Comparison of ENCODE assay signal across 14 cellular contexts in the genomic region with DNA sequence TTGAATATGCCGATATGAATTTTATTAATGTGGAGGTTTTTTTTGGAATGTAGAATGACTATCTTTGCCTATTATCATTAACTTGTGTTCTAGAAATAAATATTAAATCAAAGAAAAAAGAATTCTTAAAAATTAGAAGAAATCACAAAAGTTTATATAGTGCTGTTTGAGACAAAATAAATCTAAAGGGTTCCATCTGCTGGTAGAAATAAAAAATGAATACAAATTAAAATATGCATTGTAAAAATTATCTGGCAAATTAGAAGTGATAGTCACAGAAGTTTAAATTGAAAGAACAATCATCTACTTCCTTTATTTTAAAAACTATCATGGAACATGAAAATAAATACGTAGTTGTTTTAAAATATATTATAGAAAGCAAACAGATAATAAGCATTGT. TPM values are rescaled to one million over a fixed set of nuclear protein-coding genes. Genes with fewer than 3 reads are reported as not detected.
A peak's percentile ranks its signal among the peaks of the same experiment; 100 is the strongest.
DNase-seq lines count a peak whose midpoint lies in the region; ATAC-seq, FAIRE-seq and TF ChIP-seq lines count a peak whose summit lies in the region.
"Had no signal": no experiment of that assay in that cellular context is flagged by ENCODE, and none has a peak within 500 bp of the region (broad histone marks: within the 10 kb centered on the region; RNA-seq: fewer than 3 reads in every experiment).

No MANE protein-coding gene starts in this region.

- DNase-seq in GM03348 (ENCODE audit: low spot score) (peak; percentile 19), kidney (no peak), NCI-H345 treated with DMSO at 0.1 percent for 48 hours (lab: John Stamatoyannopoulos, UW; ENCODE audit: unreplicated experiment) (no peak), HEK293T (ENCODE audit: extremely low spot score) (no peak)
- DNase-seq: Calu3; hypothalamus; NCI-H2029; stimulated activated CD4-positive, alpha-beta T cell treated with anti-CD3 and anti-CD28 coated beads, Interleukin-1b, Interleukin-23, amount 100 ng/mL, for 48 hours had no signal

- H3K9ac ChIP-seq in kidney (ENCODE audit: low read length in 2 of 2): no peak overlapping the region

- POLR2A ChIA-PET in HEK293T (lab: Yijun Ruan, JAX): no interaction called here

- ATAC-seq in HG02588 (IDR thresholded peaks at IDR 0.05; ENCODE audit: unreplicated experiment) (no peak), GM19351 (IDR thresholded peaks at IDR 0.05; ENCODE audit: unreplicated experiment) (no peak)

- CTCF ChIA-PET in HEK293T (lab: Yijun Ruan, JAX): no interaction called here

- no peak overlapping the region for H3K27ac ChIP-seq in 22Rv1
- H3K27ac ChIP-seq in VCaP: no peak overlapping the region
- H3K27ac ChIP-seq in kidney (ENCODE audit: low read depth in 2 of 2, low read length in 2 of 2): no peak overlapping the region
- H3K27ac ChIP-seq: coronary artery had no signal

- TF ChIP-seq CTCF in 22Rv1 (IDR thresholded peaks at IDR 0.05) (peak; percentile 35), VCaP (conservative IDR thresholded peaks at IDR 0.05) (peak; percentile 62), kidney (IDR thresholded peaks at IDR 0.05; ENCODE audit: borderline replicate concordance, extremely low read depth, insufficient read depth) (peak; percentile 9)

- no peak overlapping the region for H3K4me3 ChIP-seq in kidney (ENCODE audit: low read length in 2 of 2)
- H3K4me3 ChIP-seq: coronary artery had no signal

- intact Hi-C loops in kidney (cut with DNase I): no loop called here

- H3K4me1 ChIP-seq in kidney (ENCODE audit: control insufficient read depth in 1 of 2, insufficient read depth in 1 of 2, low read depth in 1 of 2, low read length in 2 of 2): no peaks in the 10 kb centered on the region

- no peaks in the 10 kb centered on the region for H3K9me3 ChIP-seq in kidney (ENCODE audit: control insufficient read depth in 1 of 2, low read length in 2 of 2)

- H3K36me3 ChIP-seq in kidney (ENCODE audit: control insufficient read depth in 1 of 2, insufficient read depth in 2 of 2, low read length in 2 of 2): no peaks in the 10 kb centered on the region

- peak; percentile 99 for FAIRE-seq in kidney (lab: Jason Lieb, UNC)
- FAIRE-seq: H54 had no signal

TF ChIP-seq in HEK293T, 16 proteins besides CTCF, POLR2A, EP300 and RAD21:
- no peak for TF ChIP-seq TARDBP (IDR thresholded peaks at IDR 0.05)
- TF ChIP-seq L3MBTL2 (conservative IDR thresholded peaks at IDR 0.05): no peak
- TF ChIP-seq ZNF384 (IDR thresholded peaks at IDR 0.05): no peak
- no peak for TF ChIP-seq NFRKB (IDR thresholded peaks at IDR 0.05)
- no peak for TF ChIP-seq LEF1 (IDR thresholded peaks at IDR 0.05; ENCODE audit: borderline replicate concordance)
- no peak for TF ChIP-seq FOXK2 (IDR thresholded peaks at IDR 0.05)
- TF ChIP-seq CTBP1 (IDR thresholded peaks at IDR 0.05; ENCODE audit: borderline replicate concordance): no peak
- no peak for TF ChIP-seq ARNT (IDR thresholded peaks at IDR 0.05)
- TF ChIP-seq FOXM1 (IDR thresholded peaks at IDR 0.05; ENCODE audit: borderline replicate concordance): no peak
- no peak for TF ChIP-seq SUZ12 (IDR thresholded peaks at IDR 0.05)
- TF ChIP-seq SP1 (IDR thresholded peaks at IDR 0.05): no peak
- no peak for TF ChIP-seq BHLHE40 (IDR thresholded peaks at IDR 0.05; ENCODE audit: borderline replicate concordance)
- no peak for TF ChIP-seq FOXA1 (IDR thresholded peaks at IDR 0.05)
- TF ChIP-seq ELF4 (IDR thresholded peaks at IDR 0.05): no peak
- TF ChIP-seq, protein P1, sequence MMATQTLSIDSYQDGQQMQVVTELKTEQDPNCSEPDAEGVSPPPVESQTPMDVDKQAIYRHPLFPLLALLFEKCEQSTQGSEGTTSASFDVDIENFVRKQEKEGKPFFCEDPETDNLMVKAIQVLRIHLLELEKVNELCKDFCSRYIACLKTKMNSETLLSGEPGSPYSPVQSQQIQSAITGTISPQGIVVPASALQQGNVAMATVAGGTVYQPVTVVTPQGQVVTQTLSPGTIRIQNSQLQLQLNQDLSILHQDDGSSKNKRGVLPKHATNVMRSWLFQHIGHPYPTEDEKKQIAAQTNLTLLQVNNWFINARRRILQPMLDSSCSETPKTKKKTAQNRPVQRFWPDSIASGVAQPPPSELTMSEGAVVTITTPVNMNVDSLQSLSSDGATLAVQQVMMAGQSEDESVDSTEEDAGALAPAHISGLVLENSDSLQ (IDR thresholded peaks at IDR 0.05): no peak
- no peak for TF ChIP-seq HDGF (IDR thresholded peaks at IDR 0.05; ENCODE audit: borderline replicate concordance)

RNA-seq across cellular contexts. Expression of a gene that starts 22.7 kb away (rescaled TPM):
- total RNA-seq in kidney: 142 TPM
- polyA plus RNA-seq in kidney (ENCODE audit: insufficient read depth, low read depth, low replicate concordance): 0.99 TPM

Comparison
In these comparisons a context has a peak if more than half of its experiments do, and no peak if none do; other contexts are left out.
1. CTCF ChIP-seq: peak in every context shown above with its lines; median percentile 62 in VCaP; 35 in 22Rv1; 9 in kidney.